8 cellular contexts compared by ENCODE assay signal in the genomic region with DNA sequence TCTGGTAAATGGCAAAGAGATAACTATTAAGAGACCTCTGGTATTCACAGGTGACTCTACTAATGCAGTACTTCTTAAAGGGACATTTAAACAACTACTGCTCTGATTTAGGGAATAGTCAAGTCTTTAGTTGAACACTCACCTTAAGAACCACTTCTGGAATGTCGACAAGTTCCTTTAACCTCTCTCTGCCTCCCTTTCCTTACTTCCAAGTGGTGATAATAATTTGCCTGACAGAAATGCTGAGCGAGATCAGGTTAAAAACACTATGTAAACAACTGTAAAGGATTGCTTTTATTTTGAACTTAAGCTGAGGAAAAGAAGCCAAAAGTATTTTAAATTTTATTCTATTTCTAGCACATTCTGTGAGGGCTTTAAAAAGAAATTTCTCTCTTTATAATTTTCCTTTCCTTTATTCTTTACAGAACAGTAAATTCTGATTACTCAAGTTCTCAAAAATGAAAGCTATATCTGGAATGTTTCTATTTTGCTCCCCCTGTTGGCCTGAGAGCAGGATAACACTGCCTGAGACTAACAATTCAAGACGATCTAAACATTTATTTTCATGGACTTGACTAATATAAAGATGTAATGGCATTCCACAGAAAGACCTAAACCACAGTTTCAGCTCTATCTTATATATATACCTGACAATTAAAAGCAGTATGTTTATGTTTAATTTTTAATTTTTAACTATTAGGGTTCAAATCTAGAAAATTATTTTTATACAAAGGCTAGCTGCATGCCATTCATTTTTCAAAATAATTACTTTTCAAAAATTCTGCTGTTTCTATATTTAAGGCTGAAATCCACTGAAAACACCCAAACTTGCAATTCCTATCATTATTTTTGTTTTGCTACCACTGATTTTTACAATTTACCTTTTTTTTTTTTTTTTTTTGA. TPM values are rescaled to one million over a fixed set of nuclear protein-coding genes. Genes with fewer than 3 reads are reported as not detected.
DNase-seq lines count a peak whose midpoint lies in the region; ATAC-seq and TF ChIP-seq lines count a peak whose summit lies in the region.

No MANE protein-coding gene starts in this region.

- intact Hi-C loops in breast epithelium (cut with DNase I; ENCODE audit: low total_unique reads): no loop called here

- no peaks in the 10 kb centered on the region for H3K27me3 ChIP-seq in breast epithelium

- H3K4me3 ChIP-seq in HEK293 (ENCODE audit: low read depth, low read length): no peak overlapping the region
- no peak overlapping the region for H3K4me3 ChIP-seq in breast epithelium

- TF ChIP-seq CTCF in HEK293 (tag by site-specific recombination; IDR thresholded peaks at IDR 0.05): no peak
- TF ChIP-seq CTCF in breast epithelium (IDR thresholded peaks at IDR 0.05): peak; percentile 80 to 87 (median 85)

- H3K4me1 ChIP-seq in HEK293 (ENCODE audit: control insufficient read depth, insufficient read depth, low read length) (0 out of 2 replicates have a peak, but pooled peaks cover 3% of the 10 kb centered on the region), breast epithelium (peaks cover 0 to 4% of the 10 kb centered on the region in 2 donors)

- H3K27ac ChIP-seq in HEK293 (ENCODE audit: extremely low read depth, low read depth, low read length) (no peak overlapping the region; the same call in 1 of the 2 replicates), breast epithelium (peak overlapping the region; percentile 85 to 88)

- DNase-seq in COR-L47 (lab: John Stamatoyannopoulos, UW) (peak; percentile 35), NCI-H748 treated with DMSO at 0.1 percent for 48 hours (lab: John Stamatoyannopoulos, UW) (peak; percentile 34), breast epithelium (ENCODE audit: low spot score in 2 of 2) (no peak), kidney glomerular epithelial cell (lab: John Stamatoyannopoulos, UW) (peak; percentile 78), superior temporal gyrus (ENCODE audit: extremely low spot score) (peak; percentile 88)

- CTCF ChIA-PET in HEK293 (lab: Yijun Ruan, JAX): interaction anchor here (0.6 to 7.6 kb wide), 33 partner anchors 8 to 383 kb away, joined by 3 to 156 read pairs (median 4); no protein-coding TSS in a partner anchor

- POLR2A ChIA-PET in HEK293 (lab: Yijun Ruan, JAX): interaction anchor here (0.7 to 1.7 kb wide), 4 partner anchors 20 to 76 kb away, joined by 3 to 12 read pairs (median 4); a partner anchor contains a TSS

- ATAC-seq in GM21737 (IDR thresholded peaks at IDR 0.05; ENCODE audit: unreplicated experiment) (no peak), HG03045 (IDR thresholded peaks at IDR 0.05; ENCODE audit: unreplicated experiment) (no peak)

- H3K9me3 ChIP-seq in HEK293 (ENCODE audit: control insufficient read depth, insufficient read depth, low read depth, low read length) (no peaks in the 10 kb centered on the region), breast epithelium (no peaks in the 10 kb centered on the region)

- peaks cover 40 to 45% of the 10 kb centered on the region in 2 experiments for H3K36me3 ChIP-seq in HEK293 (ENCODE audit: control insufficient read depth in 2 of 2, insufficient read depth in 1 of 2, low read length in 2 of 2)
- no peaks in the 10 kb centered on the region for H3K36me3 ChIP-seq in breast epithelium

- TF ChIP-seq POLR2A in breast epithelium (IDR thresholded peaks at IDR 0.05): no peak

TF ChIP-seq in HEK293, 187 proteins besides CTCF, POLR2A, EP300 and RAD21:
- TF ChIP-seq ZNF654 (tag by site-specific recombination; IDR thresholded peaks at IDR 0.05; ENCODE audit: low read depth): peak; percentile 56
- peak; percentile 68 for TF ChIP-seq PRDM1 (tag by site-specific recombination; IDR thresholded peaks at IDR 0.05)
- TF ChIP-seq ZSCAN16 (tag by site-specific recombination; IDR thresholded peaks at IDR 0.05): no peak
- TF ChIP-seq, protein P1, sequence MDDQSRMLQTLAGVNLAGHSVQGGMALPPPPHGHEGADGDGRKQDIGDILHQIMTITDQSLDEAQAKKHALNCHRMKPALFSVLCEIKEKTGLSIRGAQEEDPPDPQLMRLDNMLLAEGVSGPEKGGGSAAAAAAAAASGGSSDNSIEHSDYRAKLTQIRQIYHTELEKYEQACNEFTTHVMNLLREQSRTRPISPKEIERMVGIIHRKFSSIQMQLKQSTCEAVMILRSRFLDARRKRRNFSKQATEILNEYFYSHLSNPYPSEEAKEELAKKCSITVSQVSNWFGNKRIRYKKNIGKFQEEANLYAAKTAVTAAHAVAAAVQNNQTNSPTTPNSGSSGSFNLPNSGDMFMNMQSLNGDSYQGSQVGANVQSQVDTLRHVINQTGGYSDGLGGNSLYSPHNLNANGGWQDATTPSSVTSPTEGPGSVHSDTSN (CRISPR knock-in tag; IDR thresholded peaks at IDR 0.05): no peak
TF ChIP-seq in HEK293: peak in this region for 2.

RNA-seq across cellular contexts. Expression of a gene that starts 29.2 kb away (rescaled TPM):
- total RNA-seq in breast epithelium: 10 to 100 TPM; 16.8 to 42.0 (median 30.8) TPM

RNA-seq across cellular contexts. Expression of a gene that starts 49.1 kb away (rescaled TPM):
- total RNA-seq in breast epithelium: 100 to 1,000 TPM in 2 of 3 donors, 10 to 100 TPM in 1; 86.9 to 126 (median 108) TPM

RNA-seq across cellular contexts. Expression of a gene that starts 55.2 kb away (rescaled TPM):
- 100 to 1,000 TPM in 2 of 3 donors, 10 to 100 TPM in 1; 85.5 to 122 (median 112) TPM for total RNA-seq in breast epithelium

RNA-seq across cellular contexts. Expression of a gene that starts 55.5 kb away (rescaled TPM):
- 10 to 100 TPM; 15.5 to 36.0 (median 18.0) TPM for total RNA-seq in breast epithelium

Comparison
In these comparisons a context has a peak if more than half of its experiments do, and no peak if none do; other contexts are left out.
1. DNase-seq: peak in COR-L47 (single experiment), NCI-H748 treated with DMSO at 0.1 percent for 48 hours (single experiment), kidney glomerular epithelial cell (single experiment) and superior temporal gyrus (single experiment); none in breast epithelium (0 of 2).